Comparison of ENCODE assay signal across 8 cellular contexts in genomic region chr1:99849744-99850457, GRCh38. TPM values are rescaled to one million over a fixed set of nuclear protein-coding genes. Genes with fewer than 3 reads are reported as not detected.
DNase-seq lines count a peak whose midpoint lies in the region; ATAC-seq lines count a peak whose summit lies in the region.

AGL (plus strand) TSS chr1:99850361; CDS start chr1:99851043, 682 bp downstream.

- peak within 1 kb of the TSS; percentile 89 for H3K27ac Mint-ChIP-seq in activated CD8-positive, alpha-beta T cell treated with anti-CD3 and anti-CD28 coated beads, Interleukin-2, amount 10 ng/mL, durations not matched to agents 7 days and 5 days

- CTCF ChIA-PET in activated CD8-positive, alpha-beta T cell treated with anti-CD3 and anti-CD28 coated beads, Interleukin-2, amount 10 ng/mL, durations not matched to agents 7 days and 5 days (lab: Charles Lee): interaction anchor here (0.9 kb wide), 1 partner anchor 9 kb away, joined by 3 read pairs; no protein-coding TSS in a partner anchor

- peaks cover 18% of the 10 kb centered on the region for H3K36me3 Mint-ChIP-seq in activated CD8-positive, alpha-beta T cell treated with anti-CD3 and anti-CD28 coated beads, Interleukin-2, amount 10 ng/mL, durations not matched to agents 7 days and 5 days (ENCODE audit: low read depth)

- no peaks in the 10 kb centered on the region for H3K27me3 Mint-ChIP-seq in activated CD8-positive, alpha-beta T cell treated with anti-CD3 and anti-CD28 coated beads, Interleukin-2, amount 10 ng/mL, durations not matched to agents 7 days and 5 days (ENCODE audit: low read depth)

- H3K4me1 Mint-ChIP-seq in activated CD8-positive, alpha-beta T cell treated with anti-CD3 and anti-CD28 coated beads, Interleukin-2, amount 10 ng/mL, durations not matched to agents 7 days and 5 days (ENCODE audit: low read depth): peaks cover 22% of the 10 kb centered on the region

- H3K4me3 Mint-ChIP-seq in activated CD8-positive, alpha-beta T cell treated with anti-CD3 and anti-CD28 coated beads, Interleukin-2, amount 10 ng/mL, durations not matched to agents 7 days and 5 days: peak within 1 kb of the TSS; percentile 94

- ATAC-seq in GM19324 (IDR thresholded peaks at IDR 0.05; ENCODE audit: low FRiP score, unreplicated experiment) (peak; percentile 100), HG03460 (IDR thresholded peaks at IDR 0.05; ENCODE audit: unreplicated experiment) (peak; percentile 95)
- peak; percentile 99 for ATAC-seq in activated CD8-positive, alpha-beta T cell treated with anti-CD3 and anti-CD28 coated beads, Interleukin-2, amount 10 ng/mL, durations not matched to agents 7 days and 5 days

- POLR2A ChIA-PET in activated CD8-positive, alpha-beta T cell treated with anti-CD3 and anti-CD28 coated beads, Interleukin-2, amount 10 ng/mL, durations not matched to agents 7 days and 5 days (lab: Charles Lee): interaction anchor here (0.6 to 1.7 kb wide), 6 partner anchors 11 to 359 kb away, joined by 3 to 7 read pairs (median 4); partner anchors contain the start of gene SLC35A3

- DNase-seq in C1 segment of cervical spinal cord (lab: John Stamatoyannopoulos, UW): peak in 13 of 14 donors; percentile 68 to 92 (median 80)
- DNase-seq in NCI-H82 (lab: John Stamatoyannopoulos, UW): peak; percentile 98
- DNase-seq in activated CD8-positive, alpha-beta T cell treated with anti-CD3 and anti-CD28 coated beads, Interleukin-2, amount 10 ng/mL, durations not matched to agents 7 days and 5 days: peak; percentile 89
- peak; percentile 78 for DNase-seq in effector CD8-positive, alpha-beta T cell (lab: John Stamatoyannopoulos, UW)
- peak; percentile 70 to 72 for DNase-seq in lung microvascular endothelial cell (ENCODE audit: low read depth in 2 of 2)
- DNase-seq in stimulated activated CD8-positive, alpha-beta memory T cell treated with anti-CD3 and anti-CD28 coated beads, Interleukin-12 subunit alpha, Interleukin-12 subunit beta, amount 100 ng/mL, for 1 hour (ENCODE audit: low read depth): peak; percentile 71

- no peaks in the 10 kb centered on the region for H3K9me3 Mint-ChIP-seq in activated CD8-positive, alpha-beta T cell treated with anti-CD3 and anti-CD28 coated beads, Interleukin-2, amount 10 ng/mL, durations not matched to agents 7 days and 5 days (ENCODE audit: insufficient read depth)

RNA-seq across cellular contexts. Expression of gene AGL, which starts in this region (rescaled TPM):
- total RNA-seq in activated CD8-positive, alpha-beta T cell treated with anti-CD3 and anti-CD28 coated beads, Interleukin-2, amount 10 ng/mL, durations not matched to agents 7 days and 5 days: 10 to 100 TPM; 10.8 to 12.0 TPM
- 5.0 and 6.3 TPM in 2 replicates for total RNA-seq in lung microvascular endothelial cell

Comparison
In these comparisons a context has a peak if more than half of its experiments do, and no peak if none do; other contexts are left out.
1. Peak in every context shown above with its lines: DNase-seq and ATAC-seq.